In genomic region chr3:23723930-23724329, GRCh38 we compare ENCODE assay signal across 14 cellular contexts.
DNase-seq lines count a peak whose midpoint lies in the region; ATAC-seq, FAIRE-seq and TF ChIP-seq lines count a peak whose summit lies in the region.
"Had no signal": no experiment of that assay in that cellular context is flagged by ENCODE, and none has a peak within 500 bp of the region (broad histone marks: within the 10 kb centered on the region; RNA-seq: fewer than 3 reads in every experiment).

No MANE protein-coding gene starts in this region.

- H3K4me3 ChIP-seq in GM12865 (ENCODE audit: low read depth, low read length): no peak overlapping the region
- no peak overlapping the region for H3K4me3 ChIP-seq in GM12878
- H3K4me3 ChIP-seq in aorta (ENCODE audit: low read length in 2 of 2): no peak overlapping the region
- H3K4me3 ChIP-seq: adrenal gland had no signal

- no peaks in the 10 kb centered on the region for H3K36me3 ChIP-seq in GM12878 (ENCODE audit: control insufficient read depth in 2 of 2, insufficient read depth in 2 of 2, low read length in 1 of 2)
- no peaks in the 10 kb centered on the region for H3K36me3 ChIP-seq in aorta (ENCODE audit: control insufficient read depth in 1 of 2, insufficient read depth in 2 of 2, low read length in 1 of 2)
- H3K36me3 ChIP-seq: adrenal gland had no signal

- BruUV-seq in GM12878 (replicated peaks; lab: Mats Ljungman, UMichigan): no TSS peak

- H3K9ac ChIP-seq in GM12878 (ENCODE audit: control insufficient read depth, insufficient read depth, low read length): no peak overlapping the region

- H3K4me1 ChIP-seq in GM12878 (ENCODE audit: control insufficient read depth, insufficient read depth, low read length) (peaks cover 17% of the 10 kb centered on the region), aorta (ENCODE audit: control insufficient read depth in 1 of 2, insufficient read depth in 2 of 2, low read length in 2 of 2) (no peaks in the 10 kb centered on the region)
- H3K4me1 ChIP-seq: adrenal gland had no signal

- CTCF ChIA-PET in GM12878 (lab: Yijun Ruan, JAX): no interaction called here

- SMC1A ChIA-PET in GM12878 (lab: Charles Lee; ENCODE audit: uncharacterized antibody, unreplicated experiment): interaction anchor here (1.0 to 1.4 kb wide), 4 partner anchors 12 to 130 kb away, joined by 3 to 4 read pairs (median 4); no protein-coding TSS in a partner anchor

- no peak overlapping the region for H3K4me2 ChIP-seq in GM12878 (ENCODE audit: control insufficient read depth, insufficient read depth)

- in situ Hi-C loops in KBM-7 (cut with MboI; ENCODE audit: low pct_unique_long_range_greater_than_20kb, low sequenced_read_pairs) (no loop called here), GM12878 (cut with MboI) (no loop called here)

- peak; percentile 43 for DNase-seq in GM12865 (ENCODE audit: low read depth)
- DNase-seq in KBM-7: peak; percentile 44
- peak; percentile 31 for DNase-seq in GM12878 (ENCODE audit: low read depth, low spot score)
- no peak for DNase-seq in aorta
- no peak for DNase-seq in NCI-H1105 treated with DMSO at 0.1 percent for 48 hours (lab: John Stamatoyannopoulos, UW)
- DNase-seq: adrenal gland, foreskin fibroblast, NCI-H2107, PC-3, trophoblast cell had no signal

- intact Hi-C loops in GM12878 (cut with micrococcal nuclease; ENCODE audit: unreplicated experiment) (no loop called here), aorta (cut with DNase I) (no loop called here)

- peak; percentile 66 for ATAC-seq in GM21528 (IDR thresholded peaks at IDR 0.05; ENCODE audit: low FRiP score, unreplicated experiment)
- peak; percentile 61 for ATAC-seq in GM12878
- ATAC-seq in aorta (ENCODE audit: low FRiP score): no peak
- no peak for ATAC-seq in HG02798 (IDR thresholded peaks at IDR 0.05; ENCODE audit: poor library complexity, unreplicated experiment)
- ATAC-seq in HG02840 (IDR thresholded peaks at IDR 0.05; ENCODE audit: low FRiP score, unreplicated experiment): no peak
- ATAC-seq: PC-3 had no signal

- 0 out of 3 replicates have a peak, but pooled peaks cover 2% of the 10 kb centered on the region for H3K9me3 ChIP-seq in GM12878 (replicated peaks; ENCODE audit: control insufficient read depth, insufficient read depth, low read length)
- H3K9me3 ChIP-seq in aorta (ENCODE audit: control insufficient read depth, low read length): no peaks in the 10 kb centered on the region
- H3K9me3 ChIP-seq: adrenal gland had no signal

- no peak for FAIRE-seq in GM12878 (lab: Jason Lieb, UNC)
- FAIRE-seq: islet of Langerhans had no signal

- TF ChIP-seq POLR2A in GM12878 (IDR thresholded peaks at IDR 0.05; ENCODE audit: low read depth, low read length): no peak

- no peaks in the 10 kb centered on the region for H3K79me2 ChIP-seq in GM12878 (ENCODE audit: control insufficient read depth, insufficient read depth, low read length)

- no peak overlapping the region for H3K27ac ChIP-seq in GM12878 (ENCODE audit: control insufficient read depth, insufficient read depth)
- no peak overlapping the region for H3K27ac ChIP-seq in aorta (ENCODE audit: low read depth in 1 of 2, low read length in 2 of 2)
- H3K27ac ChIP-seq: adrenal gland had no signal

- TF ChIP-seq RAD21 in GM12878 (IDR thresholded peaks at IDR 0.05; ENCODE audit: insufficient read depth, low read depth, low read length): no peak

- POLR2A ChIA-PET in GM12878 (lab: Charles Lee): interaction anchor here (1.1 kb wide), 1 partner anchor 11 kb away, joined by 3 read pairs; no protein-coding TSS in a partner anchor

- TF ChIP-seq CTCF in GM12865 (IDR thresholded peaks at IDR 0.05; ENCODE audit: insufficient read depth, low read depth, low read length, missing control alignments): no peak
- TF ChIP-seq CTCF in GM12878 (IDR thresholded peaks at IDR 0.05 in 2 of 3, conservative IDR thresholded peaks at IDR 0.05 in 1 of 3; ENCODE audit: control insufficient read depth in 2 of 3, extremely low read depth in 1 of 3, insufficient read depth in 1 of 3, low read depth in 3 of 3, low read length in 3 of 3): no peak

- no peak for TF ChIP-seq EP300 in GM12878 (IDR thresholded peaks at IDR 0.05; ENCODE audit: borderline replicate concordance in 1 of 2, control insufficient read depth in 1 of 2, low read depth in 2 of 2, low read length in 2 of 2)

- no peaks in the 10 kb centered on the region for H3K27me3 ChIP-seq in GM12878 (replicated peaks in 1 of 2; ENCODE audit: control insufficient read depth in 2 of 2, insufficient read depth in 2 of 2, low read length in 1 of 2)
- H3K27me3 ChIP-seq in aorta (ENCODE audit: control insufficient read depth in 1 of 2, insufficient read depth in 2 of 2, low read length in 1 of 2): no peaks in the 10 kb centered on the region
- H3K27me3 ChIP-seq: adrenal gland had no signal

- RAD21 ChIA-PET in GM12878 (lab: Charles Lee; ENCODE audit: unreplicated experiment): no interaction called here

- no peak overlapping the region for H2AFZ ChIP-seq in GM12878 (ENCODE audit: control insufficient read depth, low read depth, low read length)

- no peaks in the 10 kb centered on the region for H4K20me1 ChIP-seq in GM12878 (ENCODE audit: control insufficient read depth, insufficient read depth)

TF ChIP-seq in GM12878, 131 proteins besides CTCF, POLR2A, EP300 and RAD21 (continues in another document):
- TF ChIP-seq ZBTB40 (IDR thresholded peaks at IDR 0.05; ENCODE audit: borderline replicate concordance) (no peak), SPI1 (IDR thresholded peaks at IDR 0.05; ENCODE audit: borderline replicate concordance, insufficient read depth, low read depth, low read length) (peak; percentile 75), MEF2B (IDR thresholded peaks at IDR 0.05; ENCODE audit: partially characterized antibody, poor library complexity, severe bottlenecking) (peak; percentile 52), RAD51 (IDR thresholded peaks at IDR 0.05) (peak; percentile 81; the same call in 1 of the 2 replicates), IKZF1 (conservative IDR thresholded peaks at IDR 0.05) (peak; percentile 50), MLLT1 (IDR thresholded peaks at IDR 0.05) (no peak), KLF5 (IDR thresholded peaks at IDR 0.05; ENCODE audit: partially characterized antibody) (no peak), SIX5 (IDR thresholded peaks at IDR 0.05; ENCODE audit: low read depth, low read length, severe bottlenecking) (no peak), ATF3 (IDR thresholded peaks at IDR 0.05; ENCODE audit: borderline replicate concordance, extremely low read depth, low read depth, low read length) (0 out of 2 replicates have a peak, but pooled peaks have one; percentile 6), MEF2A (IDR thresholded peaks at IDR 0.05; ENCODE audit: insufficient read depth, low read depth, low read length) (no peak), IKZF2 (IDR thresholded peaks at IDR 0.05) (peak; percentile 27 to 43; a peak in 1 of 4 replicates)

Comparison
In these comparisons a context has a peak if more than half of its experiments do, and no peak if none do; other contexts are left out.
1. DNase-seq: peak in GM12865 (single experiment), KBM-7 (single experiment) and GM12878 (single experiment); none in aorta (0 of 2) and NCI-H1105 treated with DMSO at 0.1 percent for 48 hours (single experiment).
2. ATAC-seq: peak in GM21528 (single experiment) and GM12878 (single experiment); none in aorta (single experiment), HG02798 (single experiment) and HG02840 (single experiment).